Comparison of ENCODE assay signal across 1 cellular context in genomic region chr14:77965919-77966435, GRCh38.
TF ChIP-seq lines count a peak whose summit lies in the region.

No MANE protein-coding gene starts in this region.

TF ChIP-seq in GM23338, 12 proteins besides CTCF, POLR2A, EP300 and RAD21 (continued from another document):
- TF ChIP-seq ZNF462 (CRISPR knock-in tag; IDR thresholded peaks at IDR 0.05) (no peak), EZH2phosphoT487 (IDR thresholded peaks at IDR 0.05; ENCODE audit: unreplicated experiment) (no peak), ETS1 (IDR thresholded peaks at IDR 0.05) (no peak)
